16 cellular contexts compared by ENCODE assay signal in the genomic region with DNA sequence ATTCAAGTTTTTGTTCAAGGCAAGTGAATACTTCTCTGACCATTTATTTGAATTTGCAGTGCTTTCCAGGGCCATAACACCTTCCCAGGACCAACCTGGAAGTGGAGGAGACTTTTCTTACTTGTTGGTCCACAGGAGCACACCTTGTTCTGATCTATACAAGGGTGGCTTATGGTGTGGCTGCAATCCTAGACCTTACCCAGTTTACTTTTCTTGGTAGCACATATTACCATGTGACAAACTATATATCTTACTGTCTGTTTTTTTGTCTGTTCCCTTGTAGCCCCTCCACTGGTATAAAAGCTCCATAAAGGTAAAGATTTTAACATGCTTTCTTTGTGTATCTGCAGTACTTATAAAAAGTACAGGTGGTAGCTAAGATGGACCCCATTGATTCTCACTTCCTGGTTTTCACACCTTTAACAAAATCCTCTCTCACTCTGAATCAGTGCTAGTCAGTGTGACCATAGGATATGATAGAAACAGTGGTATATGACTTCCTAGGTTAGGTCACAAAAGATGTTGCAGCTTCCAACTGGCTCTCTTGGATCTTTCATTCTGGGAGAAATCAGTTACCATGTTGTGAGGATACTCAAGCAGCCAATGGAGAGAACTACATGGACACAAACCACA. TPM values are rescaled to one million over a fixed set of nuclear protein-coding genes. Genes with fewer than 3 reads are reported as not detected.
A peak's percentile ranks its signal among the peaks of the same experiment; 100 is the strongest.
DNase-seq lines count a peak whose midpoint lies in the region; ATAC-seq and TF ChIP-seq lines count a peak whose summit lies in the region.
"Had no signal": no experiment of that assay in that cellular context is flagged by ENCODE, and none has a peak within 500 bp of the region (broad histone marks: within the 10 kb centered on the region; RNA-seq: fewer than 3 reads in every experiment).

No MANE protein-coding gene starts in this region.

- POLR2A ChIA-PET in RWPE1 (lab: Yijun Ruan, JAX; ENCODE audit: low non-redundant PET): no interaction called here

- H3K36me3 Mint-ChIP-seq in stimulated activated effector memory CD8-positive, alpha-beta T cell treated with anti-CD3 and anti-CD28 coated beads, Interleukin-12 subunit alpha, Interleukin-12 subunit beta, amount 100 ng/mL, for 72 hours: no peaks in the 10 kb centered on the region
- H3K36me3 Mint-ChIP-seq: CD4-positive, CD25-positive, alpha-beta regulatory T cell; immature natural killer cell had no signal

- intact Hi-C loops in adrenal gland (cut with DNase I): no loop called here

- TF ChIP-seq POLR2A in adrenal gland (IDR thresholded peaks at IDR 0.05): no peak

- H3K27me3 ChIP-seq in adrenal gland: no peaks in the 10 kb centered on the region
- H3K27me3 ChIP-seq: spleen, testis had no signal

- H3K27ac ChIP-seq in RWPE1 (no peak overlapping the region), adrenal gland (no peak overlapping the region)
- H3K27ac ChIP-seq: spleen, testis had no signal

- peak; percentile 56 for ATAC-seq in GM19025 (IDR thresholded peaks at IDR 0.05; ENCODE audit: low read depth, unreplicated experiment)
- peak; percentile 69 for ATAC-seq in GM21717 (IDR thresholded peaks at IDR 0.05; ENCODE audit: unreplicated experiment)
- peak; percentile 54 for ATAC-seq in HG03139 (IDR thresholded peaks at IDR 0.05; ENCODE audit: unreplicated experiment)
- ATAC-seq in stimulated activated effector memory CD8-positive, alpha-beta T cell treated with anti-CD3 and anti-CD28 coated beads, Interleukin-12 subunit alpha, Interleukin-12 subunit beta, amount 100 ng/mL, for 72 hours: peak; percentile 36

- no peak overlapping the region for H3K4me3 ChIP-seq in adrenal gland
- H3K4me3 ChIP-seq: spleen, testis had no signal

- CTCF ChIA-PET in RWPE1 (lab: Yijun Ruan, JAX): interaction anchor here (0.6 kb wide), 2 partner anchors 208 to 1516 kb away, joined by 3 read pairs; no protein-coding TSS in a partner anchor

- TF ChIP-seq CTCF in RWPE1 (conservative IDR thresholded peaks at IDR 0.05; ENCODE audit: low read depth): no peak
- TF ChIP-seq CTCF in adrenal gland (IDR thresholded peaks at IDR 0.05): no peak

- no peak for DNase-seq in stimulated activated effector memory CD8-positive, alpha-beta T cell treated with anti-CD3 and anti-CD28 coated beads, Interleukin-12 subunit alpha, Interleukin-12 subunit beta, amount 100 ng/mL, for 72 hours (ENCODE audit: low spot score in 2 of 2)
- no peak for DNase-seq in RWPE1 (ENCODE audit: low spot score)
- no peak for DNase-seq in activated T-cell treated with anti-CD3 and anti-CD28 coated beads for 4 hours
- no peak for DNase-seq in adrenal gland
- DNase-seq in NCI-H446 (lab: John Stamatoyannopoulos, UW): no peak
- DNase-seq: CD4-positive, CD25-positive, alpha-beta regulatory T cell; immature natural killer cell; MV-4-11; occipital lobe; spleen; T-helper 1 cell; testis had no signal

- peaks cover 0 to 16% of the 10 kb centered on the region in 2 donors for H3K4me1 ChIP-seq in adrenal gland (replicated peaks in 1 of 2)
- H3K4me1 ChIP-seq: testis had no signal

- no peak overlapping the region for H3K4me3 Mint-ChIP-seq in stimulated activated effector memory CD8-positive, alpha-beta T cell treated with anti-CD3 and anti-CD28 coated beads, Interleukin-12 subunit alpha, Interleukin-12 subunit beta, amount 100 ng/mL, for 72 hours
- H3K4me3 Mint-ChIP-seq: CD4-positive, CD25-positive, alpha-beta regulatory T cell; central memory CD8-positive, alpha-beta T cell; immature natural killer cell had no signal

- H3K36me3 ChIP-seq in adrenal gland (replicated peaks in 1 of 2): no peaks in the 10 kb centered on the region
- H3K36me3 ChIP-seq: spleen had no signal

- H3K4me1 Mint-ChIP-seq in stimulated activated effector memory CD8-positive, alpha-beta T cell treated with anti-CD3 and anti-CD28 coated beads, Interleukin-12 subunit alpha, Interleukin-12 subunit beta, amount 100 ng/mL, for 72 hours: no peaks in the 10 kb centered on the region
- H3K4me1 Mint-ChIP-seq: central memory CD8-positive, alpha-beta T cell had no signal

- H3K9me3 Mint-ChIP-seq in stimulated activated effector memory CD8-positive, alpha-beta T cell treated with anti-CD3 and anti-CD28 coated beads, Interleukin-12 subunit alpha, Interleukin-12 subunit beta, amount 100 ng/mL, for 72 hours: no peaks in the 10 kb centered on the region
- H3K9me3 Mint-ChIP-seq: CD4-positive, CD25-positive, alpha-beta regulatory T cell; central memory CD8-positive, alpha-beta T cell; immature natural killer cell had no signal

- no peak overlapping the region for H3K27ac Mint-ChIP-seq in stimulated activated effector memory CD8-positive, alpha-beta T cell treated with anti-CD3 and anti-CD28 coated beads, Interleukin-12 subunit alpha, Interleukin-12 subunit beta, amount 100 ng/mL, for 72 hours
- H3K27ac Mint-ChIP-seq: immature natural killer cell had no signal

- H3K9me3 ChIP-seq in adrenal gland (replicated peaks in 1 of 3): no peaks in the 10 kb centered on the region
- H3K9me3 ChIP-seq: spleen, testis had no signal

RNA-seq across cellular contexts. Expression of gene ASB4, which starts 5.6 kb away (rescaled TPM):
- total RNA-seq in adrenal gland: 100 to 1,000 TPM in 3 of 8 donors, 10 to 100 TPM in 5; 39.9 to 323 (median 88.2) TPM
- 100 to 1,000 TPM in 1 of 3 donors, 10 to 100 TPM in 2; 18.3 to 150 (median 53.4) TPM for polyA plus RNA-seq in adrenal gland
- total RNA-seq: CD4-positive, CD25-positive, alpha-beta regulatory T cell; spleen had no signal
- polyA plus RNA-seq: CD4-positive, CD25-positive, alpha-beta regulatory T cell; immature natural killer cell had no signal

RNA-seq across cellular contexts. Expression of gene PON2, which starts 45.3 kb away (rescaled TPM):
- 100 to 1,000 TPM; 153 to 369 (median 230) TPM for total RNA-seq in adrenal gland
- 100 to 1,000 TPM in 2 of 3 donors, 10 to 100 TPM in 1; 74.4 to 360 (median 112) TPM for polyA plus RNA-seq in adrenal gland
